In the genomic region with DNA sequence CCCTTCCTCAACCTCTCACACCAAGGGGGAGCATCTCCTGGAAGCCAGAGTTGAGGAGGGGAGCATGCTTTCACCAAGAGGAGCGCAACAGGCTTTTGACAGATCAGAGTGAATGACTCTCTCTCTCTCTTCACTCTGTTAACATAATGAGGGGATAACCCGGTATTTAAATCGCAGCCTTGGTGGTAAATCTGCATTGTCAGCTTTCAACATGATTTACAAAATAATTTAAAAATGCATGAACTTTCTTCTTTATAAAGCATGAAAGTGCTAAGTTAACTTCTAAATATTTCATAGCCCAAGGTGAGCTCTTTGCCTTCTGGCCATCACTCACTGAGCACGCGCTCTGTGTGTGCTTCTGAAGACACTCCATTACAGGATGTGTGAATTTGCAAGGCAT, we compare ENCODE assay signal across 28 cellular contexts.
"Had no signal": no experiment of that assay in that cellular context is flagged by ENCODE, and none has a peak within 500 bp of the region (broad histone marks: within the 10 kb centered on the region; RNA-seq: fewer than 3 reads in every experiment).

No MANE protein-coding gene starts in this region.

- H3K4me1 ChIP-seq: colonic mucosa, esophagus squamous epithelium, gastrocnemius medialis, heart right ventricle, left lung, lower lobe of right lung had no signal

- H3K4me3 Mint-ChIP-seq: dendritic cell treated with granulocyte-macrophage colony-stimulating factor and Interleukin-4, amounts not matched to agents 40 ng/mL and 50 ng/mL, for 4 days; effector memory CD8-positive, alpha-beta T cell; endodermal cell; mesothelial cell of epicardium; naive B cell had no signal

- ATAC-seq: effector memory CD8-positive, alpha-beta T cell; esophagus mucosa; gastrocnemius medialis; heart right ventricle; left cardiac atrium; left lung; left ventricle myocardium superior; lower lobe of right lung; mucosa of descending colon had no signal

- H3K9me3 Mint-ChIP-seq: dendritic cell treated with granulocyte-macrophage colony-stimulating factor and Interleukin-4, amounts not matched to agents 40 ng/mL and 50 ng/mL, for 4 days; effector memory CD8-positive, alpha-beta T cell; endodermal cell; mesothelial cell of epicardium had no signal

- H3K36me3 ChIP-seq: colonic mucosa, esophagus squamous epithelium, gastrocnemius medialis, heart right ventricle, left lung, lower lobe of right lung had no signal

- H3K27ac ChIP-seq: colonic mucosa, epithelial cell of prostate, esophagus squamous epithelium, gastrocnemius medialis, heart right ventricle, left lung, lower lobe of right lung had no signal

- H3K27ac Mint-ChIP-seq: dendritic cell treated with granulocyte-macrophage colony-stimulating factor and Interleukin-4, amounts not matched to agents 40 ng/mL and 50 ng/mL, for 4 days; effector memory CD8-positive, alpha-beta T cell; endodermal cell; mesothelial cell of epicardium; naive B cell had no signal

- H3K4me1 Mint-ChIP-seq: mesothelial cell of epicardium, naive B cell had no signal

- H3K36me3 Mint-ChIP-seq: mesothelial cell of epicardium had no signal

- DNase-seq: colonic mucosa; cortex of kidney; effector CD8-positive, alpha-beta T cell; effector memory CD8-positive, alpha-beta T cell; endodermal cell; erythroblast; esophagus squamous epithelium; foreskin fibroblast; foreskin melanocyte; gastrocnemius medialis; glutamatergic neuron; head of caudate nucleus; heart right ventricle; hippocampal formation; left cardiac atrium; left lung; left ventricle myocardium superior; lower lobe of right lung; mesenchymal stem cell; mucosa of descending colon; naive B cell had no signal

- H3K4me3 ChIP-seq: colonic mucosa, esophagus squamous epithelium, gastrocnemius medialis, heart right ventricle, left lung, lower lobe of right lung, mucosa of descending colon had no signal

- H3K27me3 ChIP-seq: colonic mucosa, gastrocnemius medialis had no signal

- FAIRE-seq: endometrium, islet of Langerhans, keratinocyte had no signal

- H3K9me3 ChIP-seq: colonic mucosa, esophagus squamous epithelium, gastrocnemius medialis, heart right ventricle, left lung, lower lobe of right lung, mucosa of descending colon had no signal
